Comparison of ENCODE assay signal across 1 cellular context in genomic region chr20:12316794-12317193, GRCh38.
TF ChIP-seq lines count a peak whose summit lies in the region.

No MANE protein-coding gene starts in this region.

TF ChIP-seq in GM23338, 12 proteins besides CTCF, POLR2A, EP300 and RAD21 (continued from another document):
- TF ChIP-seq ZNF462 (CRISPR knock-in tag; IDR thresholded peaks at IDR 0.05) (no peak), ZNF331 (CRISPR knock-in tag; IDR thresholded peaks at IDR 0.05; ENCODE audit: low read depth) (no peak), CREB1 (CRISPR knock-in tag; IDR thresholded peaks at IDR 0.05; ENCODE audit: low read depth) (no peak), REST (IDR thresholded peaks at IDR 0.05; ENCODE audit: unreplicated experiment) (no peak), JUNB (IDR thresholded peaks at IDR 0.05; ENCODE audit: unreplicated experiment) (no peak), ZNF114 (CRISPR knock-in tag; IDR thresholded peaks at IDR 0.05) (no peak), POLR2AphosphoS5 (IDR thresholded peaks at IDR 0.05; ENCODE audit: low read depth) (no peak)
- TF ChIP-seq, protein P1, sequence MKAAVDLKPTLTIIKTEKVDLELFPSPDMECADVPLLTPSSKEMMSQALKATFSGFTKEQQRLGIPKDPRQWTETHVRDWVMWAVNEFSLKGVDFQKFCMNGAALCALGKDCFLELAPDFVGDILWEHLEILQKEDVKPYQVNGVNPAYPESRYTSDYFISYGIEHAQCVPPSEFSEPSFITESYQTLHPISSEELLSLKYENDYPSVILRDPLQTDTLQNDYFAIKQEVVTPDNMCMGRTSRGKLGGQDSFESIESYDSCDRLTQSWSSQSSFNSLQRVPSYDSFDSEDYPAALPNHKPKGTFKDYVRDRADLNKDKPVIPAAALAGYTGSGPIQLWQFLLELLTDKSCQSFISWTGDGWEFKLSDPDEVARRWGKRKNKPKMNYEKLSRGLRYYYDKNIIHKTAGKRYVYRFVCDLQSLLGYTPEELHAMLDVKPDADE (IDR thresholded peaks at IDR 0.05) = no peak
TF ChIP-seq in GM23338: peak in this region for 0.
